In genomic region chr1:50423670-50424000, GRCh38 we compare ENCODE assay signal across 8 cellular contexts. TPM values are rescaled to one million over a fixed set of nuclear protein-coding genes. Genes with fewer than 3 reads are reported as not detected.
DNase-seq lines count a peak whose midpoint lies in the region; ATAC-seq, FAIRE-seq and TF ChIP-seq lines count a peak whose summit lies in the region.

No MANE protein-coding gene starts in this region.

- H2AFZ ChIP-seq in endothelial cell of umbilical vein (ENCODE audit: low read depth, low read length): no peak overlapping the region

- BruUV-seq in endothelial cell of umbilical vein (replicated peaks; lab: Mats Ljungman, UMichigan): no TSS peak

- H3K4me1 ChIP-seq in endothelial cell of umbilical vein (ENCODE audit: control insufficient read depth, extremely low read depth, insufficient read depth, low read length) (peaks cover 3% of the 10 kb centered on the region), skeletal muscle tissue (ENCODE audit: control insufficient read depth in 3 of 3, insufficient read depth in 3 of 3, low read length in 3 of 3) (peaks cover 31 to 40% (median 33%) of the 10 kb centered on the region in 3 donors)

- H3K9me1 ChIP-seq in endothelial cell of umbilical vein (replicated peaks; ENCODE audit: control insufficient read depth, extremely low read depth, insufficient read depth, low read length): no peaks in the 10 kb centered on the region

- peak overlapping the region; percentile 37 for H3K4me2 ChIP-seq in endothelial cell of umbilical vein (ENCODE audit: insufficient read depth, low read length)

- no peak for TF ChIP-seq POLR2A in endothelial cell of umbilical vein (IDR thresholded peaks at IDR 0.05; ENCODE audit: low read depth, low read length)

- ATAC-seq in HG03108 (IDR thresholded peaks at IDR 0.05; ENCODE audit: unreplicated experiment) (no peak), HG02938 (IDR thresholded peaks at IDR 0.05; ENCODE audit: unreplicated experiment) (no peak)

- no peaks in the 10 kb centered on the region for H3K79me2 ChIP-seq in endothelial cell of umbilical vein (ENCODE audit: control insufficient read depth, insufficient read depth, low read length)

- DNase-seq in NCI-H1436 (lab: John Stamatoyannopoulos, UW) (peak; percentile 62), NCI-H1436 treated with DMSO at 0.1 percent for 48 hours (lab: John Stamatoyannopoulos, UW) (no peak), MG63 (peak; percentile 27), endothelial cell of umbilical vein (ENCODE audit: low read depth, low spot score) (no peak), NCI-H345 (lab: John Stamatoyannopoulos, UW) (no peak)

- CTCF ChIA-PET in endothelial cell of umbilical vein (lab: Charles Lee): interaction anchor here (0.9 to 1.5 kb wide), 4 partner anchors 9 to 182 kb away, joined by 3 to 7 read pairs (median 4); no protein-coding TSS in a partner anchor

- POLR2A ChIA-PET in endothelial cell of umbilical vein (lab: Charles Lee): interaction anchor here (0.7 kb wide), 1 partner anchor 273 kb away, joined by 3 read pairs; no protein-coding TSS in a partner anchor

- H3K27ac ChIP-seq in endothelial cell of umbilical vein (ENCODE audit: insufficient read depth, low read depth, low read length) (no peak overlapping the region), skeletal muscle tissue (ENCODE audit: low read depth, low read length) (no peak overlapping the region)

- intact Hi-C loops in endothelial cell of umbilical vein (cut with micrococcal nuclease): no loop called here

- peak overlapping the region; percentile 53 for H3K4me3 ChIP-seq in MG63
- peak overlapping the region in 1 of 3 experiments; percentile 22 for H3K4me3 ChIP-seq in endothelial cell of umbilical vein (replicated peaks in 1 of 3; ENCODE audit: insufficient read depth in 1 of 3, low read depth in 1 of 3, low read length in 3 of 3)
- H3K4me3 ChIP-seq in skeletal muscle tissue (ENCODE audit: low read length in 3 of 3): peak overlapping the region; percentile 22 to 60 (median 48)

- H4K20me1 ChIP-seq in endothelial cell of umbilical vein (replicated peaks; ENCODE audit: control insufficient read depth, extremely low read depth, insufficient read depth, low read length): no peaks in the 10 kb centered on the region

- H3K36me3 ChIP-seq in MG63 (no peaks in the 10 kb centered on the region), endothelial cell of umbilical vein (ENCODE audit: control insufficient read depth in 2 of 2, extremely low read depth in 1 of 2, insufficient read depth in 2 of 2, low read length in 2 of 2) (no peaks in the 10 kb centered on the region), skeletal muscle tissue (ENCODE audit: control insufficient read depth in 3 of 3, insufficient read depth in 3 of 3, low read length in 3 of 3) (no peaks in the 10 kb centered on the region)

- no peaks in the 10 kb centered on the region for H3K9me3 ChIP-seq in MG63
- H3K9me3 ChIP-seq in endothelial cell of umbilical vein (replicated peaks; ENCODE audit: control insufficient read depth, insufficient read depth, low read length): no peaks in the 10 kb centered on the region
- H3K9me3 ChIP-seq in skeletal muscle tissue (ENCODE audit: control insufficient read depth in 3 of 3, low read length in 3 of 3): peaks cover 0 to 4% (median 0%) of the 10 kb centered on the region in 3 donors

- H3K27me3 ChIP-seq in MG63 (peaks cover 41% of the 10 kb centered on the region), endothelial cell of umbilical vein (ENCODE audit: control insufficient read depth in 2 of 2, insufficient read depth in 2 of 2, low read length in 2 of 2) (peaks cover 84 to 100% of the 10 kb centered on the region in 2 experiments), skeletal muscle tissue (ENCODE audit: control insufficient read depth in 3 of 3, insufficient read depth in 3 of 3, low read length in 3 of 3) (peaks cover 95 to 97% (median 96%) of the 10 kb centered on the region in 3 donors)

- dilution Hi-C loops in endothelial cell of umbilical vein (cut with MboI; ENCODE audit: extremely low pct_ligation_motif_present, low sequenced_read_pairs): no loop called here

- TF ChIP-seq CTCF in endothelial cell of umbilical vein (IDR thresholded peaks at IDR 0.05; ENCODE audit: extremely low read depth in 1 of 2, insufficient read depth in 1 of 2, low read depth in 1 of 2, low read length in 2 of 2): no peak

- no peak overlapping the region for H3K9ac ChIP-seq in endothelial cell of umbilical vein (replicated peaks; ENCODE audit: extremely low read depth, insufficient read depth, low read length)
- peak overlapping the region in 1 of 3 donors; percentile 32 for H3K9ac ChIP-seq in skeletal muscle tissue (ENCODE audit: low read depth in 1 of 3, low read length in 3 of 3)

- FAIRE-seq in endothelial cell of umbilical vein (lab: Jason Lieb, UNC): no peak

TF ChIP-seq in endothelial cell of umbilical vein, 7 proteins besides CTCF, POLR2A, EP300 and RAD21:
- TF ChIP-seq MYC (IDR thresholded peaks at IDR 0.05; ENCODE audit: low read depth, low read length) (no peak), EZH2 (IDR thresholded peaks at IDR 0.05; ENCODE audit: borderline replicate concordance, low read depth, low read length, severe bottlenecking) (peak; percentile 84), GATA2 (IDR thresholded peaks at IDR 0.05; ENCODE audit: insufficient read depth, insufficient read length, low read depth, low read length) (no peak), FOS (IDR thresholded peaks at IDR 0.05; ENCODE audit: borderline replicate concordance, insufficient read depth, low read length) (no peak), POLR2AphosphoS5 (IDR thresholded peaks at IDR 0.05; ENCODE audit: insufficient read depth, low read depth, low read length) (no peak)

RNA-seq across cellular contexts. Expression of gene DMRTA2, which starts 0.4 kb away (rescaled TPM):
- total RNA-seq in MG63 (2014; rRNA removed; shearing (Covaris generic); ENCODE audit: low replicate concordance): not detected in 2 replicates
- total RNA-seq in endothelial cell of umbilical vein (not detected in 2 replicates), skeletal muscle tissue (under 0.01 TPM)
- polyA plus RNA-seq in endothelial cell of umbilical vein: not detected in 2 replicates
- polyA plus RNA-seq in endothelial cell of umbilical vein (2011; cell fraction: cytosol; rRNA removed): not detected in 2 replicates
- not detected in 2 replicates for polyA plus RNA-seq in endothelial cell of umbilical vein (2011; cell fraction: nucleus; rRNA removed)
- polyA plus RNA-seq in endothelial cell of umbilical vein (2012): not detected in 2 replicates
- polyA minus RNA-seq in endothelial cell of umbilical vein: not detected in 2 replicates
- polyA minus RNA-seq in endothelial cell of umbilical vein (2011; cell fraction: cytosol; rRNA and poly(A)+ RNA removed): not detected
- 0.14 TPM in 1 of 2 replicates, not detected in the other for polyA minus RNA-seq in endothelial cell of umbilical vein (2011; cell fraction: nucleus; rRNA and poly(A)+ RNA removed)

Comparison
In these comparisons a context has a peak if more than half of its experiments do, and no peak if none do; other contexts are left out.
1. DNase-seq: peak in NCI-H1436 (single experiment) and MG63 (single experiment); none in NCI-H1436 treated with DMSO at 0.1 percent for 48 hours (single experiment), endothelial cell of umbilical vein (single experiment) and NCI-H345 (single experiment).